ENCODE assay signal across 28 cellular contexts in genomic region chr10:59635502-59636290, GRCh38.
"Had no signal": no experiment of that assay in that cellular context is flagged by ENCODE, and none has a peak within 500 bp of the region (broad histone marks: within the 10 kb centered on the region; RNA-seq: fewer than 3 reads in every experiment).

No MANE protein-coding gene starts in this region.

- H3K9me3 ChIP-seq: colonic mucosa, heart left ventricle, mucosa of descending colon, stomach, suprapubic skin, tibial artery, upper lobe of right lung had no signal

- H3K27me3 ChIP-seq: colonic mucosa, left lung, suprapubic skin, tibial artery, upper lobe of right lung had no signal

- H3K4me3 ChIP-seq: colonic mucosa, heart left ventricle, left lung, lung, mucosa of descending colon, stomach, suprapubic skin, tibial artery, upper lobe of right lung had no signal

- ATAC-seq: heart left ventricle; left lung; mucosa of descending colon; natural killer cell treated with Interleukin-12 subunit alpha and Interleukin-12 subunit beta and Interleukin-15 and Interleukin-18, amount 100 ng/mL, for 72 hours; right cardiac atrium; stimulated activated naive B cell treated with anti-CD40 and anti-IgM and Interleukin-4, amounts not matched to agents 10 μg/mL and 1 μg/mL and 100 μg/mL, for 72 hours; T-helper 17 cell; upper lobe of right lung had no signal

- H3K36me3 ChIP-seq: colonic mucosa, heart left ventricle, left lung, stomach, suprapubic skin, tibial artery, upper lobe of right lung had no signal

- DNase-seq: activated CD4-positive, alpha-beta memory T cell treated with anti-CD3 and anti-CD28 coated beads, Interleukin-2, amount 10 ng/mL, durations not matched to agents 7 days and 5 days; activated CD4-positive, alpha-beta T cell treated with anti-CD3 and anti-CD28 coated beads, Interleukin-2, amount 10 ng/mL, durations not matched to agents 7 days and 5 days; activated CD4-positive, CD25-positive, alpha-beta regulatory T cell treated with anti-CD3 and anti-CD28 coated beads, Interleukin-2, amount 50 U/mL, for 72 hours; activated CD8-positive, alpha-beta memory T cell treated with anti-CD3 and anti-CD28 coated beads, Interleukin-2, amount 50 U/mL, for 48 hours; activated gamma-delta T cell treated with Interleukin-2 at 50 U/mL for 16 hours; activated naive CD4-positive, alpha-beta T cell treated with anti-CD3 and anti-CD28 coated beads, Interleukin-2, amount 50 U/mL, for 16 hours; activated T-cell treated with anti-CD3 and anti-CD28 coated beads, Interleukin-2, amount 50 U/mL, for 24 hours; amniotic stem cell; colonic mucosa; effector CD8-positive, alpha-beta T cell; erythroblast; heart left ventricle; kidney glomerular epithelial cell; left lung; mucosa of descending colon; posterior cingulate gyrus; right cardiac atrium; stimulated activated CD4-positive, alpha-beta T cell treated with anti-CD3 and anti-CD28 coated beads, Interleukin-15, amount 100 ng/mL, for 24 hours; stimulated activated CD4-positive, alpha-beta T cell treated with anti-CD3 and anti-CD28 coated beads, Interleukin-2, amount 100 ng/mL, for 24 hours; stimulated activated naive B cell treated with anti-CD40 and anti-IgM and Interleukin-4, amounts not matched to agents 10 μg/mL and 1 μg/mL and 100 μg/mL, for 72 hours; stomach; T-helper 17 cell; T1000; tibial artery; upper lobe of right lung had no signal

- H3K27ac ChIP-seq: colonic mucosa, heart left ventricle, left lung, stomach, suprapubic skin, tibial artery, upper lobe of right lung had no signal

- H3K4me1 ChIP-seq: colonic mucosa, heart left ventricle, left lung, stomach, suprapubic skin, tibial artery, upper lobe of right lung had no signal
